Comparison of ENCODE assay signal across 1 cellular context in genomic region chr17:39217734-39218369, GRCh38.
TF ChIP-seq lines count a peak whose summit lies in the region.

No MANE protein-coding gene starts in this region.

TF ChIP-seq in HEK293, 187 proteins besides CTCF, POLR2A, EP300 and RAD21 (continued from another document):
- TF ChIP-seq ZNF280D (tag by site-specific recombination; IDR thresholded peaks at IDR 0.05) (no peak), ZFHX2 (tag by site-specific recombination; conservative IDR thresholded peaks at IDR 0.05) (0 out of 2 replicates have a peak, but pooled peaks have one; percentile 6)
